17 cellular contexts compared by ENCODE assay signal in genomic region chrX:22959204-22959920, GRCh38. TPM values are rescaled to one million over a fixed set of nuclear protein-coding genes. Genes with fewer than 3 reads are reported as not detected.
DNase-seq lines count a peak whose midpoint lies in the region; ATAC-seq, FAIRE-seq and TF ChIP-seq lines count a peak whose summit lies in the region.
"Had no signal": no experiment of that assay in that cellular context is flagged by ENCODE, and none has a peak within 500 bp of the region (broad histone marks: within the 10 kb centered on the region; RNA-seq: fewer than 3 reads in every experiment).

No MANE protein-coding gene starts in this region.

- H3F3A ChIP-seq in neural cell (ENCODE audit: insufficient read depth, low read length, poor library complexity, severe bottlenecking): no peaks in the 10 kb centered on the region

- H3K4me3 ChIP-seq in right cardiac atrium (ENCODE audit: low read length): no peak overlapping the region
- H3K4me3 ChIP-seq in heart right ventricle: no peak overlapping the region
- no peak overlapping the region for H3K4me3 ChIP-seq in neural cell (ENCODE audit: low read length)
- H3K4me3 ChIP-seq: BLaER1, GM23338 had no signal

- H3K9ac ChIP-seq in neural cell (ENCODE audit: low read length): peak overlapping the region; percentile 29
- H3K9ac ChIP-seq: BLaER1 had no signal

- H3K4me1 ChIP-seq in right cardiac atrium (ENCODE audit: control insufficient read depth, insufficient read depth, low read length) (no peaks in the 10 kb centered on the region), heart right ventricle (no peaks in the 10 kb centered on the region)
- H3K4me1 ChIP-seq: BLaER1, Caco-2 had no signal

- no peak for FAIRE-seq in GM12891 (lab: Jason Lieb, UNC)

- no peaks in the 10 kb centered on the region for H4K20me1 ChIP-seq in neural cell (ENCODE audit: insufficient read depth)
- H4K20me1 ChIP-seq: BLaER1 had no signal

- H3K9me3 ChIP-seq in right cardiac atrium (ENCODE audit: control insufficient read depth, low read length): no peaks in the 10 kb centered on the region
- no peaks in the 10 kb centered on the region for H3K9me3 ChIP-seq in heart right ventricle
- H3K9me3 ChIP-seq in neural cell (ENCODE audit: low read length): no peaks in the 10 kb centered on the region
- H3K9me3 ChIP-seq: Caco-2 had no signal

- H3K9me2 ChIP-seq in neural cell (ENCODE audit: insufficient read depth, low read length): no peaks in the 10 kb centered on the region

- TF ChIP-seq CTCF in heart right ventricle (IDR thresholded peaks at IDR 0.05) (no peak), neural cell (IDR thresholded peaks at IDR 0.05; ENCODE audit: poor library complexity, severe bottlenecking) (no peak)

- H3K79me2 ChIP-seq in neural cell (replicated peaks; ENCODE audit: insufficient read depth, low read length): no peaks in the 10 kb centered on the region

- TF ChIP-seq EP300 in neural cell (conservative IDR thresholded peaks at IDR 0.05; ENCODE audit: poor library complexity, severe bottlenecking): peak; percentile 72

- H3K4me2 ChIP-seq in neural cell (ENCODE audit: low read length): no peak overlapping the region
- H3K4me2 ChIP-seq: BLaER1, GM23338 had no signal

- intact Hi-C loops in Right ventricle myocardium superior (cut with DNase I) (no loop called here), right cardiac atrium (cut with DNase I) (no loop called here), heart right ventricle (cut with DNase I) (no loop called here)

- H2AFZ ChIP-seq in neural cell (ENCODE audit: low read depth, low read length): no peak overlapping the region
- H2AFZ ChIP-seq: GM23338 had no signal

- H3K27ac ChIP-seq in right cardiac atrium (ENCODE audit: low read length) (no peak overlapping the region), heart right ventricle (peak overlapping the region in 5 of 10 donors; percentile 52 to 76 (median 68)), neural cell (ENCODE audit: low read length) (peak overlapping the region; percentile 78)
- H3K27ac ChIP-seq: BLaER1 had no signal

- H3K27me3 ChIP-seq in right cardiac atrium (ENCODE audit: control insufficient read depth, insufficient read depth) (no peaks in the 10 kb centered on the region), heart right ventricle (no peaks in the 10 kb centered on the region), neural cell (ENCODE audit: insufficient read depth, low read depth, low read length) (no peaks in the 10 kb centered on the region)
- H3K27me3 ChIP-seq: BLaER1 had no signal

- no peak for DNase-seq in Right ventricle myocardium superior
- no peak for DNase-seq in right cardiac atrium
- DNase-seq in heart right ventricle: peak in 1 of 2 donors; percentile 5
- no peak for DNase-seq in GM12891 (ENCODE audit: insufficient read length, low spot score)
- no peak for DNase-seq in activated gamma-delta T cell treated with Interleukin-2 at 50 U/mL for 16 hours
- DNase-seq: 8988T; AML-193; Caco-2; CD8-positive, alpha-beta memory T cell; DND-41; GDM1; H7 had no signal

- no peak for TF ChIP-seq POLR2A in GM12891 (IDR thresholded peaks at IDR 0.05; ENCODE audit: low read depth, low read length)

- H3K36me3 ChIP-seq in heart right ventricle (no peaks in the 10 kb centered on the region), neural cell (ENCODE audit: insufficient read depth, low read length) (no peaks in the 10 kb centered on the region)
- H3K36me3 ChIP-seq: BLaER1 had no signal

- no peak for TF ChIP-seq RAD21 in neural cell (conservative IDR thresholded peaks at IDR 0.05)

- WGBS in right cardiac atrium: 36% methylated on average over 4 of the region's 4 CpGs
- 27 to 29% methylated on average over 4 of the region's 4 CpGs for WGBS in heart right ventricle, 2 donors

- ATAC-seq in Right ventricle myocardium superior (ENCODE audit: poor library complexity) (peak; percentile 94), right cardiac atrium (no peak), heart right ventricle (peak in 7 of 8 donors; percentile 29 to 98 (median 82)), GM21423 (IDR thresholded peaks at IDR 0.05; ENCODE audit: unreplicated experiment) (no peak)
- ATAC-seq: GM23338 had no signal

TF ChIP-seq in neural cell, 6 proteins besides CTCF, POLR2A, EP300 and RAD21:
- TF ChIP-seq REST (IDR thresholded peaks at IDR 0.05; ENCODE audit: borderline replicate concordance): peak; percentile 55
- peak; percentile 30 for TF ChIP-seq POLR2AphosphoS5 (IDR thresholded peaks at IDR 0.05)
- no peak for TF ChIP-seq SMC3 (conservative IDR thresholded peaks at IDR 0.05; ENCODE audit: poor library complexity)
- no peak for TF ChIP-seq MXI1 (conservative IDR thresholded peaks at IDR 0.05; ENCODE audit: poor library complexity, severe bottlenecking)
- no peak for TF ChIP-seq TAF1 (IDR thresholded peaks at IDR 0.05; ENCODE audit: low read depth)
- TF ChIP-seq EZH2 (IDR thresholded peaks at IDR 0.05; ENCODE audit: borderline replicate concordance, insufficient read depth, low read length, poor library complexity, severe bottlenecking): no peak

TF ChIP-seq in GM12891, 5 proteins besides CTCF, POLR2A, EP300 and RAD21:
- TF ChIP-seq TAF1 (IDR thresholded peaks at IDR 0.05; ENCODE audit: low read depth, low read length) (no peak), PAX5 (IDR thresholded peaks at IDR 0.05; ENCODE audit: insufficient read depth, low read length, severe bottlenecking) (no peak), POLR2AphosphoS5 (IDR thresholded peaks at IDR 0.05; ENCODE audit: low read depth, low read length) (no peak)
TF ChIP-seq in GM12891: peak in this region for 0.

RNA-seq across cellular contexts. Expression of gene DDX53, which starts 40.4 kb away (rescaled TPM):
- not detected for total RNA-seq in Right ventricle myocardium superior
- not detected for total RNA-seq in right cardiac atrium
- polyA plus RNA-seq in right cardiac atrium: not detected
- total RNA-seq in heart right ventricle: not detected
- not detected for polyA plus RNA-seq in heart right ventricle
- not detected in 2 replicates for polyA plus RNA-seq in neural cell
- polyA minus RNA-seq in neural cell: not detected in 2 replicates
- polyA plus RNA-seq in GM12891 (2012; ENCODE audit: low read depth, missing spikeins): not detected
- total RNA-seq: Caco-2; CD8-positive, alpha-beta memory T cell; GM23338; H7; HT-29 had no signal
- polyA plus RNA-seq: CD8-positive, alpha-beta memory T cell had no signal

Comparison
In these comparisons a context has a peak if more than half of its experiments do, and no peak if none do; other contexts are left out.
1. ATAC-seq: peak in Right ventricle myocardium superior (single experiment) and heart right ventricle (7 of 8); none in right cardiac atrium (0 of 2) and GM21423 (single experiment).